Comparison of ENCODE assay signal across 18 cellular contexts in genomic region chr12:95197636-95198035, GRCh38. TPM values are rescaled to one million over a fixed set of nuclear protein-coding genes. Genes with fewer than 3 reads are reported as not detected.
DNase-seq lines count a peak whose midpoint lies in the region; ATAC-seq, FAIRE-seq and TF ChIP-seq lines count a peak whose summit lies in the region.
"Had no signal": no experiment of that assay in that cellular context is flagged by ENCODE, and none has a peak within 500 bp of the region (broad histone marks: within the 10 kb centered on the region; RNA-seq: fewer than 3 reads in every experiment).

No MANE protein-coding gene starts in this region.

- SMC1A ChIA-PET in GM12878 (lab: Charles Lee; ENCODE audit: uncharacterized antibody, unreplicated experiment), result interaction anchor here (3.0 to 6.2 kb wide), 2 partner anchors 9 to 19 kb away, joined by 14 to 43 read pairs; partner anchors contain the start of genes FGD6 and VEZT

- H3K27ac Mint-ChIP-seq in GM23338, result peak overlapping the region; percentile 38; the same call in 1 of the 2 replicates
- H3K27ac Mint-ChIP-seq: CD8-positive, alpha-beta T cell; T-helper 2 cell treated with Interferon-gamma antibody and Interleukin-4, amounts not matched to agents 5 μg/mL and 100 μg/mL, for 36 hours had no signal

- FAIRE-seq in A549 (lab: Jason Lieb, UNC) (no peak), GM12878 (lab: Jason Lieb, UNC) (no peak)
- FAIRE-seq: D721Med, H54 had no signal

- H3K36me3 Mint-ChIP-seq in GM23338 (ENCODE audit: low read depth), result peaks cover 11% of the 10 kb centered on the region; the same call in 2 of the 3 replicates
- H3K36me3 Mint-ChIP-seq: CD8-positive, alpha-beta T cell had no signal

- H3K4me2 ChIP-seq in A549 (peak overlapping the region; percentile 8; the same call in 1 of the 3 replicates), GM23338 (no peak overlapping the region), GM12878 (ENCODE audit: control insufficient read depth, insufficient read depth) (peak overlapping the region; percentile 15)

- no peaks in the 10 kb centered on the region for H3K27me3 ChIP-seq in GM23338 (ENCODE audit: insufficient read depth)
- H3K27me3 ChIP-seq in GM12878 (replicated peaks in 1 of 2; ENCODE audit: control insufficient read depth in 2 of 2, insufficient read depth in 2 of 2, low read length in 1 of 2), result no peaks in the 10 kb centered on the region
- H3K27me3 ChIP-seq: BE2C had no signal

- no peak for TF ChIP-seq CTCF in A549 (IDR thresholded peaks at IDR 0.05)
- no peak for TF ChIP-seq CTCF in GM23338 (conservative IDR thresholded peaks at IDR 0.05; ENCODE audit: low read depth in 2 of 2)
- TF ChIP-seq CTCF in GM12878 (IDR thresholded peaks at IDR 0.05 in 2 of 3, conservative IDR thresholded peaks at IDR 0.05 in 1 of 3; ENCODE audit: control insufficient read depth in 2 of 3, extremely low read depth in 1 of 3, insufficient read depth in 1 of 3, low read depth in 3 of 3, low read length in 3 of 3), result no peak
- TF ChIP-seq CTCF in GM10266 (IDR thresholded peaks at IDR 0.05; ENCODE audit: control insufficient read depth, insufficient read depth, low read depth, missing control alignments), result no peak

- H3K27me3 Mint-ChIP-seq in GM23338 (ENCODE audit: insufficient read depth, low read depth, poor library complexity), result peaks cover 7% of the 10 kb centered on the region

- no peaks in the 10 kb centered on the region for H3K9me3 ChIP-seq in A549
- H3K9me3 ChIP-seq in GM12878 (replicated peaks; ENCODE audit: control insufficient read depth, insufficient read depth, low read length), result no peaks in the 10 kb centered on the region; the same call in 1 of the 3 replicates
- H3K9me3 ChIP-seq: BE2C had no signal

- H3K36me3 ChIP-seq in GM23338 (ENCODE audit: insufficient read depth) (no peaks in the 10 kb centered on the region), GM12878 (ENCODE audit: control insufficient read depth in 2 of 2, insufficient read depth in 2 of 2, low read length in 1 of 2) (no peaks in the 10 kb centered on the region)
- H3K36me3 ChIP-seq: BE2C had no signal

- H3K9me3 Mint-ChIP-seq in GM23338, result no peaks in the 10 kb centered on the region; the same call in 2 of the 3 replicates
- H3K9me3 Mint-ChIP-seq: CD8-positive, alpha-beta T cell; T-helper 2 cell treated with Interferon-gamma antibody and Interleukin-4, amounts not matched to agents 5 μg/mL and 100 μg/mL, for 36 hours had no signal

- no peak overlapping the region for H2AFZ ChIP-seq in GM23338
- peak overlapping the region; percentile 1 for H2AFZ ChIP-seq in GM12878 (ENCODE audit: control insufficient read depth, low read depth, low read length)

- H3F3A ChIP-seq in GM23338 (replicated peaks; ENCODE audit: low read depth), result no peaks in the 10 kb centered on the region

- no peaks in the 10 kb centered on the region for H3K9me2 ChIP-seq in GM23338 (ENCODE audit: insufficient read depth)

- CTCF ChIA-PET in A549 (lab: Yijun Ruan, JAX), result interaction anchor here (1.5 to 6.2 kb wide), 3 partner anchors 10 to 138 kb away, joined by 4 to 47 read pairs (median 19); partner anchors contain the start of genes FGD6 and VEZT
- CTCF ChIA-PET in GM12878 (lab: Yijun Ruan, JAX), result interaction anchor here (0.6 to 1.0 kb wide), 2 partner anchors 8 to 25 kb away, joined by 3 read pairs; no protein-coding TSS in a partner anchor

- H3K4me3 Mint-ChIP-seq in GM23338, result no peak overlapping the region
- H3K4me3 Mint-ChIP-seq: CD8-positive, alpha-beta T cell; T-helper 2 cell treated with Interferon-gamma antibody and Interleukin-4, amounts not matched to agents 5 μg/mL and 100 μg/mL, for 36 hours had no signal

- DNase-seq in A549 (ENCODE audit: low read depth in 1 of 2, low spot score in 1 of 2) (no peak), GM23338 (ENCODE audit: low spot score) (no peak), NCI-H526 treated with DMSO at 0.1 percent for 48 hours (lab: John Stamatoyannopoulos, UW) (peak; percentile 98), GM12878 (ENCODE audit: low read depth, low spot score) (no peak), NCI-H510A (lab: John Stamatoyannopoulos, UW) (no peak), GM10266 (ENCODE audit: extremely low spot score) (no peak), NOMO-1 treated with dmso at 0.1 percent for 144 hours (lab: John Stamatoyannopoulos, UW; ENCODE audit: unreplicated experiment) (no peak)
- DNase-seq: ACHN; BE2C; CD8-positive, alpha-beta T cell; DND-41; NCI-H1417 treated with DMSO at 0.1 percent for 48 hours; NCI-H226; NCI-H774; SIG-M5 had no signal

- H3K9ac ChIP-seq in GM12878 (ENCODE audit: control insufficient read depth, insufficient read depth, low read length), result no peak overlapping the region

- H3K4me1 ChIP-seq in A549 (peaks cover 56% of the 10 kb centered on the region), GM23338 (ENCODE audit: insufficient read depth) (peaks cover 49% of the 10 kb centered on the region), GM12878 (ENCODE audit: control insufficient read depth, insufficient read depth, low read length) (peaks cover 30% of the 10 kb centered on the region)

- no peak for TF ChIP-seq POLR2A in A549 (IDR thresholded peaks at IDR 0.05; ENCODE audit: low read length)
- TF ChIP-seq POLR2A in GM12878 (IDR thresholded peaks at IDR 0.05; ENCODE audit: low read depth, low read length), result no peak

- 78% methylated on average over 2 of the region's 2 CpGs for WGBS in A549 (ENCODE audit: missing lambda C conversion rate)
- WGBS in GM12878 (ENCODE audit: insufficient coverage, insufficient replicate concordance, low lambda C conversion rate, missing lambda C conversion rate), result 63% methylated on average over 2 of the region's 2 CpGs

- no TSS peak for BruUV-seq in GM12878 (replicated peaks; lab: Mats Ljungman, UMichigan)

- intact Hi-C loops in GM12878 (cut with micrococcal nuclease; ENCODE audit: unreplicated experiment), result no loop called here

- no peak for ATAC-seq in A549
- no peak for ATAC-seq in GM23338
- no peak for ATAC-seq in GM12878
- ATAC-seq: CD8-positive, alpha-beta T cell had no signal

- H3K4me3 ChIP-seq in A549, result no peak overlapping the region
- H3K4me3 ChIP-seq in GM23338, result no peak overlapping the region
- H3K4me3 ChIP-seq in GM12878, result peak overlapping the region; percentile 43; the same call in 1 of the 2 replicates

- H3K4me1 Mint-ChIP-seq in GM23338, result peaks cover 54% of the 10 kb centered on the region

- RAD21 ChIA-PET in GM12878 (lab: Charles Lee; ENCODE audit: unreplicated experiment), result interaction anchor here (5.2 kb wide), 1 partner anchor 18 kb away, joined by 38 read pairs; the partner anchor contains the start of genes FGD6 and VEZT

- in situ Hi-C loops in GM12878 (cut with MboI), result no loop called here

- H3K79me2 ChIP-seq in GM23338 (replicated peaks; ENCODE audit: insufficient read depth) (peaks cover 81% of the 10 kb centered on the region), GM12878 (ENCODE audit: control insufficient read depth, insufficient read depth, low read length) (peaks cover 8% of the 10 kb centered on the region)

- POLR2A ChIA-PET in A549 (lab: Yijun Ruan, JAX) (interaction anchor here (0.9 kb wide), 1 partner anchor 20 kb away, joined by 4 read pairs; the partner anchor contains the start of genes FGD6 and VEZT), GM12878 (lab: Charles Lee) (interaction anchor here (0.7 to 4.5 kb wide), 3 partner anchors 10 to 50 kb away, joined by 3 to 21 read pairs (median 3); partner anchors contain the start of genes FGD6 and VEZT)

- H4K20me1 ChIP-seq in GM23338 (replicated peaks; ENCODE audit: insufficient read depth) (no peaks in the 10 kb centered on the region), GM12878 (ENCODE audit: control insufficient read depth, insufficient read depth) (no peaks in the 10 kb centered on the region)

- peak overlapping the region; percentile 95 to 99; a peak in 4 of 6 replicates for H3K27ac ChIP-seq in A549
- peak overlapping the region; percentile 97; the same call in 1 of the 2 replicates for H3K27ac ChIP-seq in GM23338 (ENCODE audit: low read depth)
- H3K27ac ChIP-seq in GM12878 (ENCODE audit: control insufficient read depth, insufficient read depth), result peak overlapping the region; percentile 87; the same call in 1 of the 2 replicates

- TF ChIP-seq RAD21 in A549 (conservative IDR thresholded peaks at IDR 0.05 in 1 of 2, IDR thresholded peaks at IDR 0.05 in 1 of 2) (no peak), GM12878 (IDR thresholded peaks at IDR 0.05; ENCODE audit: insufficient read depth, low read depth, low read length) (no peak)

- no peak for TF ChIP-seq EP300 in A549 (IDR thresholded peaks at IDR 0.05)
- TF ChIP-seq EP300 in GM12878 (IDR thresholded peaks at IDR 0.05; ENCODE audit: borderline replicate concordance in 1 of 2, control insufficient read depth in 1 of 2, low read depth in 2 of 2, low read length in 2 of 2), result no peak

RNA-seq across cellular contexts. Expression of gene FGD6, which starts 19.6 kb away (rescaled TPM):
- polyA plus RNA-seq in A549 (2011; rRNA removed), result 42.0 and 48.0 TPM in 2 replicates
- polyA plus RNA-seq in A549 (2012; cell fraction: cytosol; rRNA removed), result 6.0 and 6.7 TPM in 2 replicates
- 10.5 and 17.1 TPM in 2 replicates for polyA plus RNA-seq in A549 (2012; cell fraction: nucleus; rRNA removed)
- polyA plus RNA-seq in A549 (2017; fragmentation: RNase III; extraction: RNeasy Plus Mini Kit Qiagen cat#74134 plus additional on column Dnase treatment), result 15.5 to 17.6 TPM (median 16.5 TPM) in 3 replicates
- 54.8 and 54.9 TPM in 2 replicates for polyA minus RNA-seq in A549 (2011; rRNA and poly(A)+ RNA removed)
- 24.0 and 32.4 TPM in 2 replicates for total RNA-seq in GM23338 (2014; rRNA removed; shearing (Covaris generic))
- 11.9 and 12.9 TPM in 2 replicates for polyA plus RNA-seq in GM23338 (2016; fragmentation: Nextera tagmentation; extraction: Ambion mirVana)
- total RNA-seq in GM12878 (2013; cell fraction: nucleolus; rRNA removed), result 6.2 and 7.0 TPM in 2 replicates
- total RNA-seq in GM12878 (2014; rRNA removed), result 8.5 and 9.3 TPM in 2 replicates
- total RNA-seq in GM12878 (2014; rRNA removed; fragmentation: Illumina TruSeq; extraction: Trizol), result 12.3 and 12.8 TPM in 2 replicates
- 11.6 and 15.5 TPM in 2 replicates for total RNA-seq in GM12878 (2021)
- 1.2 TPM for polyA plus RNA-seq in GM12878 (2011; ENCODE audit: low read depth)
- polyA plus RNA-seq in GM12878 (2011; rRNA removed), result 2.8 and 3.4 TPM in 2 replicates
- 1.2 and 1.3 TPM in 2 replicates for polyA plus RNA-seq in GM12878 (2011; cell fraction: cytosol; rRNA removed)
- 1.8 and 2.4 TPM in 2 replicates for polyA plus RNA-seq in GM12878 (2011; cell fraction: nucleus; rRNA removed)
- 1.2 and 1.5 TPM in 2 replicates for polyA plus RNA-seq in GM12878 (2012)
- polyA plus RNA-seq in GM12878 (2014; fragmentation: Illumina TruSeq; extraction: Trizol), result 9.3 and 11.5 TPM in 2 replicates
- polyA plus RNA-seq in GM12878 (2014; fragmentation: Nextera tagmentation; extraction: Ambion mirVana), result 1 to 10 TPM; 2.4 to 3.3 TPM
- 5.7 and 6.1 TPM in 2 replicates for polyA plus RNA-seq in GM12878 (2014; rRNA removed)
- 1 to 10 TPM; 9.4 to 9.6 TPM for polyA plus RNA-seq in GM12878 (2016; fragmentation: Nextera tagmentation; extraction: Ambion mirVana)
- polyA minus RNA-seq in GM12878 (2011; rRNA and poly(A)+ RNA removed), result 3.5 and 4.2 TPM in 2 replicates
- 2.1 and 3.1 TPM in 2 replicates for polyA minus RNA-seq in GM12878 (2011; cell fraction: cytosol; rRNA and poly(A)+ RNA removed)
- 2.9 and 4.3 TPM in 2 replicates for polyA minus RNA-seq in GM12878 (2011; cell fraction: nucleus; rRNA and poly(A)+ RNA removed)

RNA-seq across cellular contexts. Expression of gene VEZT, which starts 20.0 kb away (rescaled TPM):
- polyA plus RNA-seq in A549 (2011; rRNA removed) (256 and 259 TPM in 2 replicates), A549 (2017; fragmentation: RNase III; extraction: RNeasy Plus Mini Kit Qiagen cat#74134 plus additional on column Dnase treatment) (87.1 to 92.3 TPM (median 89.6 TPM) in 3 replicates), GM23338 (2016; fragmentation: Nextera tagmentation; extraction: Ambion mirVana) (28.2 and 34.2 TPM in 2 replicates), GM12878 (2011; rRNA removed) (134 and 148 TPM in 2 replicates), GM12878 (2014; fragmentation: Illumina TruSeq; extraction: Trizol) (100 and 126 TPM in 2 replicates), GM12878 (2014; fragmentation: Nextera tagmentation; extraction: Ambion mirVana) (10 to 100 TPM; 32.8 to 35.6 TPM), GM12878 (2014; rRNA removed) (49.7 and 67.3 TPM in 2 replicates), GM12878 (2016; fragmentation: Nextera tagmentation; extraction: Ambion mirVana) (10 to 100 TPM; 49.1 to 49.4 TPM)
- 45.9 and 52.6 TPM in 2 replicates for polyA plus RNA-seq in A549 (2012; cell fraction: cytosol; rRNA removed)
- polyA plus RNA-seq in A549 (2012; cell fraction: nucleus; rRNA removed), result 20.8 and 28.1 TPM in 2 replicates
- 184 and 235 TPM in 2 replicates for polyA minus RNA-seq in A549 (2011; rRNA and poly(A)+ RNA removed)
- 51.5 and 51.9 TPM in 2 replicates for total RNA-seq in GM23338 (2014; rRNA removed; shearing (Covaris generic))
- 290 and 298 TPM in 2 replicates for total RNA-seq in GM12878 (2013; cell fraction: nucleolus; rRNA removed)
- total RNA-seq in GM12878 (2014; rRNA removed) (66.9 and 76.1 TPM in 2 replicates), GM12878 (2014; rRNA removed; fragmentation: Illumina TruSeq; extraction: Trizol) (88.4 and 93.8 TPM in 2 replicates), GM12878 (2021) (61.3 and 65.4 TPM in 2 replicates)
- 24.2 TPM for polyA plus RNA-seq in GM12878 (2011; ENCODE audit: low read depth)
- polyA plus RNA-seq in GM12878 (2011; cell fraction: cytosol; rRNA removed), result 49.8 and 63.4 TPM in 2 replicates
- 52.1 and 59.0 TPM in 2 replicates for polyA plus RNA-seq in GM12878 (2011; cell fraction: nucleus; rRNA removed)
- polyA plus RNA-seq in GM12878 (2012), result 33.9 and 41.9 TPM in 2 replicates
- 82.9 and 124 TPM in 2 replicates for polyA minus RNA-seq in GM12878 (2011; rRNA and poly(A)+ RNA removed)
- polyA minus RNA-seq in GM12878 (2011; cell fraction: cytosol; rRNA and poly(A)+ RNA removed), result 20.4 and 35.5 TPM in 2 replicates
- polyA minus RNA-seq in GM12878 (2011; cell fraction: nucleus; rRNA and poly(A)+ RNA removed), result 47.4 and 67.4 TPM in 2 replicates
